19 cellular contexts compared by ENCODE assay signal in the genomic region with DNA sequence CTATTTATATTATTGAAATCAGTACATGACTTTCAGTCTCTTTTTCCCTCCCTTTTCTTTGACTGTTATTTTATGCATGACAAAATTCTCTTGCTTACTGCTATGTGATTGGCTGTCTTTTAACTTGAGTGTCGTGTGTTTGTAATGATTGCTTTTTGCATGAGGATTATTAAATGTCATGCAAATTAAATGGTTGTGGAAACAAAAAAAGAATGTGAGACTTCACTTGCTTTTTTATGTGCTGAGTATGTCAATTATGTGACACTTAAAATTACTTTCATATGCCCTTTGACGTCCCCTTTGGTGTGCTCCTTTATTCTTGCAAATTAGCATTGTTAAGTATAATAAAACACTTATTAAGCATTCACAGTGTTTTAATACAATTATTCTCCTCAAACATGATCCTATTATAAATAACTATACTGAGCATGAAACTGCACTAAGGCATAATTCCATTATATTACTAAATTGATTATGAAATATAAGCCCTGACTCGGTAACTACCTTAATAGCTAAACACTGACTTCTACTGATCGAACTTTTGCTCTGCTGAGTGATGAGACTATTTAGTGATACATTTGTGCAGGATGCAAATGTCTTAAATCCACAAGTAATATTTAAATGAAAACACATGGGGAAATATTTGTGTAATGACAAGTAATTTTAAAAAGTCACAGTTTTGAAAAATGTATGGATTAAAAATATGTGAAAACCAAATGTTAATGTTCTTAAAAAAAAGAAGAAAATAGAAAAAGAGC.
DNase-seq lines count a peak whose midpoint lies in the region; ATAC-seq, FAIRE-seq and TF ChIP-seq lines count a peak whose summit lies in the region.
"Had no signal": no experiment of that assay in that cellular context is flagged by ENCODE, and none has a peak within 500 bp of the region (broad histone marks: within the 10 kb centered on the region; RNA-seq: fewer than 3 reads in every experiment).

No MANE protein-coding gene starts in this region.

- no peak overlapping the region for H2BK5ac ChIP-seq in mesenchymal stem cell (ENCODE audit: low read depth, low read length, poor library complexity, severe bottlenecking)

- H3K4me1 ChIP-seq in SK-N-SH (ENCODE audit: control insufficient read depth in 1 of 2, insufficient read depth in 2 of 2, low read depth in 1 of 2, low read length in 1 of 2), result peaks cover 0 to 5% of the 10 kb centered on the region in 2 experiments; a peak in 2 of 4 replicates
- H3K4me1 ChIP-seq in mesenchymal stem cell (ENCODE audit: control insufficient read depth, insufficient read depth, low read depth, low read length), result no peaks in the 10 kb centered on the region
- H3K4me1 ChIP-seq: SJSA1 had no signal

- H3K14ac ChIP-seq in mesenchymal stem cell (ENCODE audit: low read length in 2 of 2), result no peak overlapping the region

- H3K79me1 ChIP-seq in mesenchymal stem cell (replicated peaks; ENCODE audit: low read length, poor library complexity, severe bottlenecking), result no peaks in the 10 kb centered on the region

- ATAC-seq in esophagus mucosa, result no peak

- POLR2A ChIA-PET in SK-N-SH (lab: Yijun Ruan, JAX), result no interaction called here

- H3K9me3 ChIP-seq in SK-N-SH, result no peaks in the 10 kb centered on the region
- H3K9me3 ChIP-seq in mesenchymal stem cell (ENCODE audit: control insufficient read depth, low read length), result no peaks in the 10 kb centered on the region
- H3K9me3 ChIP-seq: SJSA1 had no signal

- no peak for TF ChIP-seq EP300 in SK-N-SH (IDR thresholded peaks at IDR 0.05; ENCODE audit: borderline replicate concordance in 1 of 2, low read depth in 1 of 2, low read length in 1 of 2)

- no peak overlapping the region for H2BK120ac ChIP-seq in mesenchymal stem cell (ENCODE audit: low read depth, low read length)

- H4K8ac ChIP-seq in mesenchymal stem cell (ENCODE audit: low read length), result no peak overlapping the region

- DNase-seq in HCEC 1CT, result peak; percentile 13
- no peak for DNase-seq in SK-N-SH
- peak; percentile 19 for DNase-seq in fibroblast of peridontal ligament (ENCODE audit: extremely low read depth)
- no peak for DNase-seq in mesenchymal stem cell
- no peak for DNase-seq in activated CD4-positive, alpha-beta T cell treated with anti-CD3 and anti-CD28 coated beads for 1 hour
- no peak for DNase-seq in SW 1271 (lab: John Stamatoyannopoulos, UW)
- DNase-seq: Calu3; GDM1; IMR-90; Kasumi-1; NCI-H1417 treated with DMSO at 0.1 percent for 48 hours; NCI-H2029 treated with DMSO at 0.1 percent for 48 hours; NCI-H524 treated with DMSO at 0.1 percent for 48 hours; NK-92 treated with Interleukin-12 subunit alpha and Interleukin-12 subunit beta, amount 100 ng/mL, for 24 hours had no signal

- no peak overlapping the region for H3K27ac ChIP-seq in SK-N-SH (ENCODE audit: low read depth in 2 of 2, low read length in 1 of 2)
- H3K27ac ChIP-seq in mesenchymal stem cell (ENCODE audit: low read length, poor library complexity, severe bottlenecking), result no peak overlapping the region
- H3K27ac ChIP-seq: C4-2B, RWPE1, SJSA1 had no signal

- TF ChIP-seq RAD21 in SK-N-SH (IDR thresholded peaks at IDR 0.05; ENCODE audit: low read length), result no peak

- no peak overlapping the region for H3K18ac ChIP-seq in mesenchymal stem cell (ENCODE audit: low read depth in 1 of 2, low read length in 2 of 2)

- H2AFZ ChIP-seq in SK-N-SH (ENCODE audit: low read depth) (peak overlapping the region; percentile 45), mesenchymal stem cell (ENCODE audit: low read depth, low read length) (no peak overlapping the region)

- H3K4me2 ChIP-seq in SK-N-SH (no peak overlapping the region), mesenchymal stem cell (ENCODE audit: low read length, poor library complexity, severe bottlenecking) (no peak overlapping the region)

- H4K20me1 ChIP-seq in SK-N-SH (ENCODE audit: insufficient read depth), result no peaks in the 10 kb centered on the region

- no peak overlapping the region for H2BK15ac ChIP-seq in mesenchymal stem cell (ENCODE audit: low read depth, poor library complexity, severe bottlenecking)

- no peak overlapping the region for H3K4ac ChIP-seq in mesenchymal stem cell (ENCODE audit: low read depth in 1 of 2, low read length in 2 of 2)

- H3K9me2 ChIP-seq in SK-N-SH, result no peaks in the 10 kb centered on the region

- no peak overlapping the region for H2AK5ac ChIP-seq in mesenchymal stem cell (ENCODE audit: low read length, severe bottlenecking)

- 73% methylated on average over 4 of the region's 4 CpGs for WGBS in SK-N-SH (ENCODE audit: low lambda C conversion rate)
- WGBS in mesenchymal stem cell, result 89% methylated on average over 1 of the region's 4 CpGs

- no peak overlapping the region for H2BK12ac ChIP-seq in mesenchymal stem cell (ENCODE audit: low read length in 2 of 2)

- H3K9ac ChIP-seq in SK-N-SH (no peak overlapping the region), mesenchymal stem cell (ENCODE audit: low read length) (no peak overlapping the region)

- no peaks in the 10 kb centered on the region for H3K79me2 ChIP-seq in SK-N-SH (ENCODE audit: insufficient read depth)

- H3K27me3 ChIP-seq in SK-N-SH (ENCODE audit: insufficient read depth), result no peaks in the 10 kb centered on the region
- no peaks in the 10 kb centered on the region for H3K27me3 ChIP-seq in mesenchymal stem cell (ENCODE audit: control insufficient read depth in 1 of 2, insufficient read depth in 1 of 2, low read length in 2 of 2)
- H3K27me3 ChIP-seq: SJSA1 had no signal

- CTCF ChIA-PET in SK-N-SH (lab: Yijun Ruan, JAX), result no interaction called here

- H3K36me3 ChIP-seq in SK-N-SH (replicated peaks in 1 of 2; ENCODE audit: control insufficient read depth in 1 of 2, insufficient read depth in 2 of 2, low read length in 1 of 2) (peaks cover 0 to 5% of the 10 kb centered on the region in 2 experiments), mesenchymal stem cell (ENCODE audit: control insufficient read depth in 1 of 2, insufficient read depth in 2 of 2, low read depth in 1 of 2, low read length in 2 of 2) (no peaks in the 10 kb centered on the region)
- H3K36me3 ChIP-seq: SJSA1 had no signal

- peak; percentile 61 for FAIRE-seq in A204.1 (lab: Jason Lieb, UNC)

- H3K4me3 ChIP-seq in SK-N-SH (ENCODE audit: low read depth in 2 of 2, low read length in 1 of 2) (no peak overlapping the region), mesenchymal stem cell (ENCODE audit: insufficient read depth in 1 of 2, low read depth in 1 of 2, low read length in 2 of 2) (no peak overlapping the region)
- H3K4me3 ChIP-seq: SJSA1 had no signal

- no peak overlapping the region for H3K23ac ChIP-seq in mesenchymal stem cell (ENCODE audit: low read length in 2 of 2)

- no peaks in the 10 kb centered on the region for H3F3A ChIP-seq in SK-N-SH (replicated peaks; ENCODE audit: insufficient read depth)

- no peak overlapping the region for H4K91ac ChIP-seq in mesenchymal stem cell (ENCODE audit: low read length)

- TF ChIP-seq CTCF in SK-N-SH (IDR thresholded peaks at IDR 0.05), result no peak

TF ChIP-seq in SK-N-SH, 30 proteins besides CTCF, POLR2A, EP300 and RAD21 (continues in another document):
- TF ChIP-seq FOXJ3 (CRISPR knock-in tag; IDR thresholded peaks at IDR 0.05), result no peak
- TF ChIP-seq SMC3 (IDR thresholded peaks at IDR 0.05; ENCODE audit: low read depth, low read length), result no peak
- no peak for TF ChIP-seq MEF2A (IDR thresholded peaks at IDR 0.05; ENCODE audit: borderline replicate concordance, low read depth)
- no peak for TF ChIP-seq FOSL2 (IDR thresholded peaks at IDR 0.05; ENCODE audit: borderline replicate concordance, low read depth)
- TF ChIP-seq NRF1 (IDR thresholded peaks at IDR 0.05; ENCODE audit: low read depth, low read length), result no peak
- TF ChIP-seq TEAD4 (IDR thresholded peaks at IDR 0.05; ENCODE audit: borderline replicate concordance, insufficient read depth), result no peak
- no peak for TF ChIP-seq FOXM1 (IDR thresholded peaks at IDR 0.05; ENCODE audit: low read depth)
- no peak for TF ChIP-seq IRF3 (IDR thresholded peaks at IDR 0.05; ENCODE audit: low read depth, low read length)
- TF ChIP-seq, protein P1, sequence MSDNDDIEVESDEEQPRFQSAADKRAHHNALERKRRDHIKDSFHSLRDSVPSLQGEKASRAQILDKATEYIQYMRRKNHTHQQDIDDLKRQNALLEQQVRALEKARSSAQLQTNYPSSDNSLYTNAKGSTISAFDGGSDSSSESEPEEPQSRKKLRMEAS (IDR thresholded peaks at IDR 0.05; ENCODE audit: low read depth), result no peak
- no peak for TF ChIP-seq JUND (IDR thresholded peaks at IDR 0.05)
- TF ChIP-seq POLR2AphosphoS5 (IDR thresholded peaks at IDR 0.05; ENCODE audit: low read depth, low read length), result no peak
- TF ChIP-seq ZBTB33 (IDR thresholded peaks at IDR 0.05; ENCODE audit: borderline replicate concordance, low read depth), result no peak
- no peak for TF ChIP-seq RCOR1 (IDR thresholded peaks at IDR 0.05; ENCODE audit: low read length)
- TF ChIP-seq GATA2 (CRISPR knock-in tag; IDR thresholded peaks at IDR 0.05), result no peak
- no peak for TF ChIP-seq EZH2phosphoT487 (IDR thresholded peaks at IDR 0.05; ENCODE audit: borderline replicate concordance, low read depth)

Comparison
In these comparisons a context has a peak if more than half of its experiments do, and no peak if none do; other contexts are left out.
1. DNase-seq: peak in HCEC 1CT (single experiment) and fibroblast of peridontal ligament (single experiment); none in SK-N-SH (single experiment), mesenchymal stem cell (single experiment), activated CD4-positive, alpha-beta T cell treated with anti-CD3 and anti-CD28 coated beads for 1 hour (single experiment) and SW 1271 (0 of 2).